In genomic region chr1:1471389-1472045, GRCh38 we compare ENCODE assay signal across 1 cellular context.
TF ChIP-seq lines count a peak whose summit lies in the region.

Gene ATAD3B, plus strand, starts transcription at chr1:1471765. Its CDS starts 120 bp downstream, at chr1:1471885.

TF ChIP-seq in H1, 55 proteins besides CTCF, POLR2A, EP300 and RAD21:
- TF ChIP-seq JUN (IDR thresholded peaks at IDR 0.05; ENCODE audit: low read depth, low read length) (no peak), SIN3A (conservative IDR thresholded peaks at IDR 0.05 in 1 of 2, IDR thresholded peaks at IDR 0.05 in 1 of 2; ENCODE audit: low read depth in 1 of 2, low read length in 2 of 2) (peak in 1 of 2 experiments; percentile 88; a peak in 2 of 4 replicates), SP2 (IDR thresholded peaks at IDR 0.05; ENCODE audit: low read length) (no peak), USF2 (IDR thresholded peaks at IDR 0.05; ENCODE audit: low read length) (no peak), TEAD4 (IDR thresholded peaks at IDR 0.05; ENCODE audit: low read depth, low read length) (peak; percentile 54; the same call in 1 of the 2 replicates), TAF7 (optimal IDR thresholded peaks at IDR 0.05; ENCODE audit: borderline replicate concordance, low read depth, low read length) (no peak), TBP (IDR thresholded peaks at IDR 0.05; ENCODE audit: low read depth, low read length) (peak; percentile 57), KDM1A (IDR thresholded peaks at IDR 0.05; ENCODE audit: borderline replicate concordance, low read length) (no peak), MAFK (IDR thresholded peaks at IDR 0.05; ENCODE audit: low read depth, low read length) (no peak), TAF1 (IDR thresholded peaks at IDR 0.05; ENCODE audit: low read depth, low read length) (peak; percentile 66; the same call in 1 of the 2 replicates), SP4 (IDR thresholded peaks at IDR 0.05; ENCODE audit: low read length) (no peak), NRF1 (IDR thresholded peaks at IDR 0.05; ENCODE audit: low read depth, low read length) (peak; percentile 29; the same call in 1 of the 2 replicates), KDM5A (IDR thresholded peaks at IDR 0.05; ENCODE audit: low read length) (peak; percentile 86), CHD2 (IDR thresholded peaks at IDR 0.05; ENCODE audit: low read length) (no peak), MAX (IDR thresholded peaks at IDR 0.05) (peak; percentile 95), CBX8 (IDR thresholded peaks at IDR 0.05; ENCODE audit: borderline replicate concordance, low read depth, low read length) (no peak), CREB1 (IDR thresholded peaks at IDR 0.05) (peak; percentile 99), RXRA (IDR thresholded peaks at IDR 0.05; ENCODE audit: insufficient read depth, low read depth, low read length) (no peak), SP1 (IDR thresholded peaks at IDR 0.05; ENCODE audit: low read depth, low read length) (peak; percentile 65; the same call in 1 of the 2 replicates), E2F6 (IDR thresholded peaks at IDR 0.05) (peak; percentile 80), CBX5 (IDR thresholded peaks at IDR 0.05; ENCODE audit: low read depth, low read length) (no peak), EGR1 (IDR thresholded peaks at IDR 0.05; ENCODE audit: borderline replicate concordance, low read depth, low read length) (no peak), SUZ12 (IDR thresholded peaks at IDR 0.05; ENCODE audit: low read length) (no peak), NANOG (IDR thresholded peaks at IDR 0.05; ENCODE audit: insufficient read depth, low read depth, low read length, poor library complexity, severe bottlenecking) (no peak), SAP30 (IDR thresholded peaks at IDR 0.05; ENCODE audit: insufficient read depth, insufficient replicate concordance, low read length) (no peak), CHD1 (IDR thresholded peaks at IDR 0.05; ENCODE audit: low read depth, low read length) (no peak), ASH2L (IDR thresholded peaks at IDR 0.05; ENCODE audit: low read length) (peak; percentile 49), CEBPB (IDR thresholded peaks at IDR 0.05; ENCODE audit: low read depth, low read length) (no peak), CTBP2 (IDR thresholded peaks at IDR 0.05; ENCODE audit: borderline replicate concordance, insufficient read depth, insufficient read length, low read length) (no peak), JUND (IDR thresholded peaks at IDR 0.05; ENCODE audit: low read length) (no peak), BRCA1 (IDR thresholded peaks at IDR 0.05; ENCODE audit: low read depth, low read length) (no peak), POU5F1 (IDR thresholded peaks at IDR 0.05; ENCODE audit: low read depth, low read length) (no peak), HDAC2 (IDR thresholded peaks at IDR 0.05; ENCODE audit: borderline replicate concordance in 1 of 2, low read depth in 2 of 2, low read length in 2 of 2) (no peak; a peak in 1 of 4 replicates), BACH1 (IDR thresholded peaks at IDR 0.05; ENCODE audit: low read length) (no peak), GABPA (IDR thresholded peaks at IDR 0.05; ENCODE audit: borderline replicate concordance, insufficient read depth, low read length) (peak; percentile 53; the same call in 1 of the 2 replicates), SRF (IDR thresholded peaks at IDR 0.05; ENCODE audit: low read depth, low read length) (peak; percentile 68), GTF2F1 (IDR thresholded peaks at IDR 0.05; ENCODE audit: borderline replicate concordance, low read depth, low read length) (no peak), POLR2AphosphoS5 (IDR thresholded peaks at IDR 0.05; ENCODE audit: low read depth, low read length) (peak; percentile 74; the same call in 1 of the 2 replicates), PHF8 (conservative IDR thresholded peaks at IDR 0.05; ENCODE audit: low read depth, low read length) (peak; percentile 56), ZNF274 (IDR thresholded peaks at IDR 0.05; ENCODE audit: borderline replicate concordance, extremely low read depth, low read length) (no peak), RNF2 (IDR thresholded peaks at IDR 0.05; ENCODE audit: borderline replicate concordance, low read depth, low read length, missing control alignments, poor library complexity, severe bottlenecking) (no peak), KDM4A (IDR thresholded peaks at IDR 0.05; ENCODE audit: low read depth, low read length, severe bottlenecking) (peak; percentile 63), RFX5 (IDR thresholded peaks at IDR 0.05; ENCODE audit: borderline replicate concordance, low read depth, low read length) (no peak), BCL11A (IDR thresholded peaks at IDR 0.05; ENCODE audit: low read depth in 2 of 2, low read length in 2 of 2) (no peak), HDAC6 (IDR thresholded peaks at IDR 0.05; ENCODE audit: low read depth, low read length) (no peak), ATF3 (IDR thresholded peaks at IDR 0.05; ENCODE audit: insufficient read depth, low read depth, low read length) (peak; percentile 73)
- TF ChIP-seq, protein P1, sequence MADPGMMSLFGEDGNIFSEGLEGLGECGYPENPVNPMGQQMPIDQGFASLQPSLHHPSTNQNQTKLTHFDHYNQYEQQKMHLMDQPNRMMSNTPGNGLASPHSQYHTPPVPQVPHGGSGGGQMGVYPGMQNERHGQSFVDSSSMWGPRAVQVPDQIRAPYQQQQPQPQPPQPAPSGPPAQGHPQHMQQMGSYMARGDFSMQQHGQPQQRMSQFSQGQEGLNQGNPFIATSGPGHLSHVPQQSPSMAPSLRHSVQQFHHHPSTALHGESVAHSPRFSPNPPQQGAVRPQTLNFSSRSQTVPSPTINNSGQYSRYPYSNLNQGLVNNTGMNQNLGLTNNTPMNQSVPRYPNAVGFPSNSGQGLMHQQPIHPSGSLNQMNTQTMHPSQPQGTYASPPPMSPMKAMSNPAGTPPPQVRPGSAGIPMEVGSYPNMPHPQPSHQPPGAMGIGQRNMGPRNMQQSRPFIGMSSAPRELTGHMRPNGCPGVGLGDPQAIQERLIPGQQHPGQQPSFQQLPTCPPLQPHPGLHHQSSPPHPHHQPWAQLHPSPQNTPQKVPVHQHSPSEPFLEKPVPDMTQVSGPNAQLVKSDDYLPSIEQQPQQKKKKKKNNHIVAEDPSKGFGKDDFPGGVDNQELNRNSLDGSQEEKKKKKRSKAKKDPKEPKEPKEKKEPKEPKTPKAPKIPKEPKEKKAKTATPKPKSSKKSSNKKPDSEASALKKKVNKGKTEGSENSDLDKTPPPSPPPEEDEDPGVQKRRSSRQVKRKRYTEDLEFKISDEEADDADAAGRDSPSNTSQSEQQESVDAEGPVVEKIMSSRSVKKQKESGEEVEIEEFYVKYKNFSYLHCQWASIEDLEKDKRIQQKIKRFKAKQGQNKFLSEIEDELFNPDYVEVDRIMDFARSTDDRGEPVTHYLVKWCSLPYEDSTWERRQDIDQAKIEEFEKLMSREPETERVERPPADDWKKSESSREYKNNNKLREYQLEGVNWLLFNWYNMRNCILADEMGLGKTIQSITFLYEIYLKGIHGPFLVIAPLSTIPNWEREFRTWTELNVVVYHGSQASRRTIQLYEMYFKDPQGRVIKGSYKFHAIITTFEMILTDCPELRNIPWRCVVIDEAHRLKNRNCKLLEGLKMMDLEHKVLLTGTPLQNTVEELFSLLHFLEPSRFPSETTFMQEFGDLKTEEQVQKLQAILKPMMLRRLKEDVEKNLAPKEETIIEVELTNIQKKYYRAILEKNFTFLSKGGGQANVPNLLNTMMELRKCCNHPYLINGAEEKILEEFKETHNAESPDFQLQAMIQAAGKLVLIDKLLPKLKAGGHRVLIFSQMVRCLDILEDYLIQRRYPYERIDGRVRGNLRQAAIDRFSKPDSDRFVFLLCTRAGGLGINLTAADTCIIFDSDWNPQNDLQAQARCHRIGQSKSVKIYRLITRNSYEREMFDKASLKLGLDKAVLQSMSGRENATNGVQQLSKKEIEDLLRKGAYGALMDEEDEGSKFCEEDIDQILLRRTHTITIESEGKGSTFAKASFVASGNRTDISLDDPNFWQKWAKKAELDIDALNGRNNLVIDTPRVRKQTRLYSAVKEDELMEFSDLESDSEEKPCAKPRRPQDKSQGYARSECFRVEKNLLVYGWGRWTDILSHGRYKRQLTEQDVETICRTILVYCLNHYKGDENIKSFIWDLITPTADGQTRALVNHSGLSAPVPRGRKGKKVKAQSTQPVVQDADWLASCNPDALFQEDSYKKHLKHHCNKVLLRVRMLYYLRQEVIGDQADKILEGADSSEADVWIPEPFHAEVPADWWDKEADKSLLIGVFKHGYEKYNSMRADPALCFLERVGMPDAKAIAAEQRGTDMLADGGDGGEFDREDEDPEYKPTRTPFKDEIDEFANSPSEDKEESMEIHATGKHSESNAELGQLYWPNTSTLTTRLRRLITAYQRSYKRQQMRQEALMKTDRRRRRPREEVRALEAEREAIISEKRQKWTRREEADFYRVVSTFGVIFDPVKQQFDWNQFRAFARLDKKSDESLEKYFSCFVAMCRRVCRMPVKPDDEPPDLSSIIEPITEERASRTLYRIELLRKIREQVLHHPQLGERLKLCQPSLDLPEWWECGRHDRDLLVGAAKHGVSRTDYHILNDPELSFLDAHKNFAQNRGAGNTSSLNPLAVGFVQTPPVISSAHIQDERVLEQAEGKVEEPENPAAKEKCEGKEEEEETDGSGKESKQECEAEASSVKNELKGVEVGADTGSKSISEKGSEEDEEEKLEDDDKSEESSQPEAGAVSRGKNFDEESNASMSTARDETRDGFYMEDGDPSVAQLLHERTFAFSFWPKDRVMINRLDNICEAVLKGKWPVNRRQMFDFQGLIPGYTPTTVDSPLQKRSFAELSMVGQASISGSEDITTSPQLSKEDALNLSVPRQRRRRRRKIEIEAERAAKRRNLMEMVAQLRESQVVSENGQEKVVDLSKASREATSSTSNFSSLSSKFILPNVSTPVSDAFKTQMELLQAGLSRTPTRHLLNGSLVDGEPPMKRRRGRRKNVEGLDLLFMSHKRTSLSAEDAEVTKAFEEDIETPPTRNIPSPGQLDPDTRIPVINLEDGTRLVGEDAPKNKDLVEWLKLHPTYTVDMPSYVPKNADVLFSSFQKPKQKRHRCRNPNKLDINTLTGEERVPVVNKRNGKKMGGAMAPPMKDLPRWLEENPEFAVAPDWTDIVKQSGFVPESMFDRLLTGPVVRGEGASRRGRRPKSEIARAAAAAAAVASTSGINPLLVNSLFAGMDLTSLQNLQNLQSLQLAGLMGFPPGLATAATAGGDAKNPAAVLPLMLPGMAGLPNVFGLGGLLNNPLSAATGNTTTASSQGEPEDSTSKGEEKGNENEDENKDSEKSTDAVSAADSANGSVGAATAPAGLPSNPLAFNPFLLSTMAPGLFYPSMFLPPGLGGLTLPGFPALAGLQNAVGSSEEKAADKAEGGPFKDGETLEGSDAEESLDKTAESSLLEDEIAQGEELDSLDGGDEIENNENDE (IDR thresholded peaks at IDR 0.05; ENCODE audit: insufficient replicate concordance, low read length) = no peak
TF ChIP-seq in H1: peak in this region for 17.
